In genomic region chr5:131419877-131420276, GRCh38 we compare ENCODE assay signal across 18 cellular contexts.
A peak's percentile ranks its signal among the peaks of the same experiment; 100 is the strongest.
DNase-seq lines count a peak whose midpoint lies in the region; ATAC-seq, FAIRE-seq and TF ChIP-seq lines count a peak whose summit lies in the region.
"Had no signal": no experiment of that assay in that cellular context is flagged by ENCODE, and none has a peak within 500 bp of the region (broad histone marks: within the 10 kb centered on the region; RNA-seq: fewer than 3 reads in every experiment).

No MANE protein-coding gene starts in this region.

- no peaks in the 10 kb centered on the region for H3K9me3 Mint-ChIP-seq in T-helper 2 cell treated with Interferon-gamma antibody and Interleukin-4, amounts not matched to agents 5 μg/mL and 100 μg/mL, for 36 hours
- H3K9me3 Mint-ChIP-seq in CD8-positive, alpha-beta T cell = no peaks in the 10 kb centered on the region
- H3K9me3 Mint-ChIP-seq in activated T-helper 2 cell treated with anti-CD3 and anti-CD28 coated beads, Interferon-gamma antibody, Interleukin-2, Interleukin-4, amounts not matched to agents 10 μg/mL and 5 μg/mL and 100 μg/mL, durations not matched to agents 14 hours and 24 hours and 36 hours = no peaks in the 10 kb centered on the region
- no peaks in the 10 kb centered on the region for H3K9me3 Mint-ChIP-seq in naive thymus-derived CD4-positive, alpha-beta T cell

- no peak overlapping the region for H3K9ac ChIP-seq in HepG2 (ENCODE audit: insufficient read depth, low read depth, low read length)

- H3K27me3 Mint-ChIP-seq in T-helper 2 cell treated with Interferon-gamma antibody and Interleukin-4, amounts not matched to agents 5 μg/mL and 100 μg/mL, for 36 hours (ENCODE audit: low read depth) = no peaks in the 10 kb centered on the region
- no peaks in the 10 kb centered on the region for H3K27me3 Mint-ChIP-seq in CD8-positive, alpha-beta T cell (ENCODE audit: low read depth)
- no peaks in the 10 kb centered on the region for H3K27me3 Mint-ChIP-seq in activated T-helper 2 cell treated with anti-CD3 and anti-CD28 coated beads, Interferon-gamma antibody, Interleukin-2, Interleukin-4, amounts not matched to agents 10 μg/mL and 5 μg/mL and 100 μg/mL, durations not matched to agents 14 hours and 24 hours and 36 hours (ENCODE audit: low read depth)
- H3K27me3 Mint-ChIP-seq in naive thymus-derived CD4-positive, alpha-beta T cell = no peaks in the 10 kb centered on the region

- H3K27me3 ChIP-seq in CD8-positive, alpha-beta T cell (ENCODE audit: insufficient read depth, low read length) = no peaks in the 10 kb centered on the region
- H3K27me3 ChIP-seq in naive thymus-derived CD4-positive, alpha-beta T cell (ENCODE audit: control insufficient read depth in 2 of 2, insufficient read depth in 2 of 2, low read length in 2 of 2) = no peaks in the 10 kb centered on the region
- no peaks in the 10 kb centered on the region for H3K27me3 ChIP-seq in HepG2 (ENCODE audit: control insufficient read depth in 1 of 2, insufficient read depth in 2 of 2, low read length in 2 of 2)
- H3K27me3 ChIP-seq: ascending aorta, stomach had no signal

- no peak overlapping the region for H3K27ac ChIP-seq in CD8-positive, alpha-beta T cell (ENCODE audit: low read depth, low read length)
- no peak overlapping the region for H3K27ac ChIP-seq in naive thymus-derived CD4-positive, alpha-beta T cell (ENCODE audit: low read depth, low read length)
- no peak overlapping the region for H3K27ac ChIP-seq in HepG2 (ENCODE audit: extremely low read length, insufficient read depth, low read length)
- H3K27ac ChIP-seq: 22Rv1, ascending aorta, prostate gland, stomach had no signal

- no peak for TF ChIP-seq POLR2A in HepG2 (IDR thresholded peaks at IDR 0.05; ENCODE audit: insufficient read depth in 1 of 2, low read depth in 2 of 2, low read length in 2 of 2)

- H2AFZ ChIP-seq in HepG2 (ENCODE audit: low read length) = no peak overlapping the region

- no peaks in the 10 kb centered on the region for H3K9me3 ChIP-seq in CD8-positive, alpha-beta T cell (ENCODE audit: low read length)
- no peaks in the 10 kb centered on the region for H3K9me3 ChIP-seq in naive thymus-derived CD4-positive, alpha-beta T cell (ENCODE audit: control insufficient read depth in 2 of 3, low read length in 3 of 3)
- no peaks in the 10 kb centered on the region for H3K9me3 ChIP-seq in HepG2 (ENCODE audit: low read length)
- H3K9me3 ChIP-seq: ascending aorta, prostate gland, stomach had no signal

- CTCF ChIA-PET in CD8-positive, alpha-beta T cell (lab: Charles Lee) = interaction anchor here (0.8 kb wide), 1 partner anchor 548 kb away, joined by 4 read pairs; no protein-coding TSS in a partner anchor
- CTCF ChIA-PET in naive thymus-derived CD4-positive, alpha-beta T cell (lab: Charles Lee) = interaction anchor here (1.5 kb wide), 1 partner anchor 23 kb away, joined by 5 read pairs; no protein-coding TSS in a partner anchor
- CTCF ChIA-PET in HepG2 (lab: Yijun Ruan, JAX; ENCODE audit: low intra/inter-chr PET ratio, low total read pairs) = no interaction called here

- no peak overlapping the region for H3K4me2 ChIP-seq in HepG2 (ENCODE audit: low read depth, low read length)

- TF ChIP-seq RAD21 in HepG2 (CRISPR knock-in tag; IDR thresholded peaks at IDR 0.05) = no peak

- POLR2A ChIA-PET in CD8-positive, alpha-beta T cell (lab: Charles Lee) = interaction anchor here (0.7 kb wide), 1 partner anchor 105 kb away, joined by 3 read pairs; no protein-coding TSS in a partner anchor
- POLR2A ChIA-PET in naive thymus-derived CD4-positive, alpha-beta T cell (lab: Charles Lee) = interaction anchor here (0.9 to 1.1 kb wide), 2 partner anchors 11 to 257 kb away, joined by 3 to 4 read pairs; no protein-coding TSS in a partner anchor
- POLR2A ChIA-PET in HepG2 (lab: Yijun Ruan, JAX) = no interaction called here

- no peak overlapping the region for H3K4me3 Mint-ChIP-seq in T-helper 2 cell treated with Interferon-gamma antibody and Interleukin-4, amounts not matched to agents 5 μg/mL and 100 μg/mL, for 36 hours
- H3K4me3 Mint-ChIP-seq in CD8-positive, alpha-beta T cell = no peak overlapping the region
- no peak overlapping the region for H3K4me3 Mint-ChIP-seq in activated T-helper 2 cell treated with anti-CD3 and anti-CD28 coated beads, Interferon-gamma antibody, Interleukin-2, Interleukin-4, amounts not matched to agents 10 μg/mL and 5 μg/mL and 100 μg/mL, durations not matched to agents 14 hours and 24 hours and 36 hours (ENCODE audit: low read depth)
- no peak overlapping the region for H3K4me3 Mint-ChIP-seq in naive thymus-derived CD4-positive, alpha-beta T cell

- DNase-seq in T-helper 2 cell treated with Interferon-gamma antibody and Interleukin-4, amounts not matched to agents 5 μg/mL and 100 μg/mL, for 36 hours (ENCODE audit: low spot score) = no peak
- no peak for DNase-seq in T-helper 2 cell
- DNase-seq in CD8-positive, alpha-beta T cell = no peak
- DNase-seq in activated T-helper 2 cell treated with anti-CD3 and anti-CD28 coated beads, Interferon-gamma antibody, Interleukin-2, Interleukin-4, amounts not matched to agents 10 μg/mL and 5 μg/mL and 100 μg/mL, durations not matched to agents 14 hours and 24 hours and 36 hours (ENCODE audit: low spot score) = no peak
- no peak for DNase-seq in naive thymus-derived CD4-positive, alpha-beta T cell
- DNase-seq in stimulated activated CD4-positive, alpha-beta T cell treated with anti-CD3 and anti-CD28 coated beads, Interleukin-1b, Interleukin-23, amount 100 ng/mL, for 48 hours = no peak
- DNase-seq in HepG2 (ENCODE audit: low spot score) = no peak
- no peak for DNase-seq in NCI-H187 (lab: John Stamatoyannopoulos, UW)
- DNase-seq: activated effector memory CD4-positive, alpha-beta T cell treated with anti-CD3 and anti-CD28 coated beads, Interleukin-2, amount 50 U/mL, for 16 hours; effector CD8-positive, alpha-beta T cell; EL; kidney glomerular epithelial cell; NCI-H510A treated with DMSO at 0.1 percent for 48 hours; stomach; trophoblast cell had no signal

- no peak for TF ChIP-seq EP300 in HepG2 (IDR thresholded peaks at IDR 0.05; ENCODE audit: low read depth in 2 of 2, low read length in 2 of 2)
- no peak for TF ChIP-seq EP300 in HepG2 (CRISPR knock-in tag; IDR thresholded peaks at IDR 0.05; ENCODE audit: borderline replicate concordance)

- 95% methylated on average over 4 of the region's 4 CpGs for WGBS in HepG2 (ENCODE audit: low lambda C conversion rate)

- H3K36me3 Mint-ChIP-seq in T-helper 2 cell treated with Interferon-gamma antibody and Interleukin-4, amounts not matched to agents 5 μg/mL and 100 μg/mL, for 36 hours (ENCODE audit: low read depth) = peaks cover 24% of the 10 kb centered on the region
- peaks cover 42% of the 10 kb centered on the region for H3K36me3 Mint-ChIP-seq in CD8-positive, alpha-beta T cell
- H3K36me3 Mint-ChIP-seq in activated T-helper 2 cell treated with anti-CD3 and anti-CD28 coated beads, Interferon-gamma antibody, Interleukin-2, Interleukin-4, amounts not matched to agents 10 μg/mL and 5 μg/mL and 100 μg/mL, durations not matched to agents 14 hours and 24 hours and 36 hours (ENCODE audit: low read depth) = peaks cover 42% of the 10 kb centered on the region
- H3K36me3 Mint-ChIP-seq in naive thymus-derived CD4-positive, alpha-beta T cell = peaks cover 0 to 30% (median 13%) of the 10 kb centered on the region in 5 donors

- H3K79me2 ChIP-seq in HepG2 (ENCODE audit: insufficient read depth, low read length) = no peaks in the 10 kb centered on the region

- H3K4me1 Mint-ChIP-seq in T-helper 2 cell treated with Interferon-gamma antibody and Interleukin-4, amounts not matched to agents 5 μg/mL and 100 μg/mL, for 36 hours (ENCODE audit: low read depth) = peaks cover 23% of the 10 kb centered on the region
- peaks cover 32% of the 10 kb centered on the region for H3K4me1 Mint-ChIP-seq in CD8-positive, alpha-beta T cell (ENCODE audit: low read depth)
- H3K4me1 Mint-ChIP-seq in activated T-helper 2 cell treated with anti-CD3 and anti-CD28 coated beads, Interferon-gamma antibody, Interleukin-2, Interleukin-4, amounts not matched to agents 10 μg/mL and 5 μg/mL and 100 μg/mL, durations not matched to agents 14 hours and 24 hours and 36 hours (ENCODE audit: low read depth) = peaks cover 19% of the 10 kb centered on the region
- peaks cover 13 to 35% (median 28%) of the 10 kb centered on the region in 7 donors for H3K4me1 Mint-ChIP-seq in naive thymus-derived CD4-positive, alpha-beta T cell

- no peak overlapping the region for H3K4me3 ChIP-seq in CD8-positive, alpha-beta T cell (ENCODE audit: low read depth, low read length)
- H3K4me3 ChIP-seq in naive thymus-derived CD4-positive, alpha-beta T cell (ENCODE audit: low read length) = no peak overlapping the region
- H3K4me3 ChIP-seq in HepG2 (replicated peaks in 1 of 3; ENCODE audit: insufficient read depth in 1 of 3, low read depth in 2 of 3, low read length in 3 of 3) = no peak overlapping the region
- H3K4me3 ChIP-seq: ascending aorta, prostate gland, stomach had no signal

- BruUV-seq in HepG2 (replicated peaks; lab: Mats Ljungman, UMichigan) = no TSS peak

- ATAC-seq in CD8-positive, alpha-beta T cell = no peak
- no peak for ATAC-seq in naive thymus-derived CD4-positive, alpha-beta T cell
- no peak for ATAC-seq in HepG2

- H3K27ac Mint-ChIP-seq in T-helper 2 cell treated with Interferon-gamma antibody and Interleukin-4, amounts not matched to agents 5 μg/mL and 100 μg/mL, for 36 hours = peak overlapping the region; percentile 38
- peak overlapping the region; percentile 81 for H3K27ac Mint-ChIP-seq in CD8-positive, alpha-beta T cell
- H3K27ac Mint-ChIP-seq in activated T-helper 2 cell treated with anti-CD3 and anti-CD28 coated beads, Interferon-gamma antibody, Interleukin-2, Interleukin-4, amounts not matched to agents 10 μg/mL and 5 μg/mL and 100 μg/mL, durations not matched to agents 14 hours and 24 hours and 36 hours = peak overlapping the region; percentile 42
- H3K27ac Mint-ChIP-seq in naive thymus-derived CD4-positive, alpha-beta T cell = peak overlapping the region in 8 of 9 donors; percentile 10 to 83 (median 60)

- in situ Hi-C loops in HepG2 (cut with HindIII; ENCODE audit: extremely low pct_ligation_motif_present, low pct_unique_long_range_greater_than_20kb) = no loop called here

- FAIRE-seq in HepG2 (lab: Jason Lieb, UNC) = no peak

- H4K20me1 ChIP-seq in HepG2 (ENCODE audit: insufficient read depth, low read length) = no peaks in the 10 kb centered on the region

- intact Hi-C loops in CD8-positive, alpha-beta T cell (cut with DNase I, micrococcal nuclease) = loop anchor here in 1 of 2 experiments (5.0 to 10.0 kb wide), 2 partner anchors 208 to 1645 kb away; no protein-coding TSS in a partner anchor
- intact Hi-C loops in activated T-helper 2 cell treated with anti-CD3 and anti-CD28 coated beads, Interferon-gamma antibody, Interleukin-2, Interleukin-4, amounts not matched to agents 10 μg/mL and 5 μg/mL and 100 μg/mL, durations not matched to agents 14 hours and 24 hours and 36 hours (cut with micrococcal nuclease) = loop anchor here (5.0 to 10.0 kb wide), 2 partner anchors 355 to 548 kb away; no protein-coding TSS in a partner anchor
- intact Hi-C loops in naive thymus-derived CD4-positive, alpha-beta T cell (cut with micrococcal nuclease) = loop anchor here in 1 of 2 donors (5.0 kb wide), 4 partner anchors 38 to 1313 kb away; partner anchors contain the start of genes FNIP1 and IL3
- intact Hi-C loops in HepG2 (cut with micrococcal nuclease; ENCODE audit: unreplicated experiment) = no loop called here

- peaks cover 8% of the 10 kb centered on the region for H3K36me3 ChIP-seq in CD8-positive, alpha-beta T cell (ENCODE audit: insufficient read depth, low read length)
- peaks cover 0 to 30% (median 5%) of the 10 kb centered on the region in 3 experiments for H3K36me3 ChIP-seq in naive thymus-derived CD4-positive, alpha-beta T cell (ENCODE audit: control insufficient read depth in 2 of 3, insufficient read depth in 3 of 3, low read length in 3 of 3)
- H3K36me3 ChIP-seq in HepG2 (replicated peaks in 1 of 2; ENCODE audit: control insufficient read depth in 1 of 2, insufficient read depth in 2 of 2, low read length in 2 of 2) = peaks cover 4 to 16% of the 10 kb centered on the region in 2 experiments; a peak in 2 of 5 replicates
- H3K36me3 ChIP-seq: prostate gland had no signal

- TF ChIP-seq CTCF in CD8-positive, alpha-beta T cell (IDR thresholded peaks at IDR 0.05) = no peak
- TF ChIP-seq CTCF in HepG2 (CRISPR knock-in tag; IDR thresholded peaks at IDR 0.05) = no peak

- peaks cover 11% of the 10 kb centered on the region for H3K4me1 ChIP-seq in CD8-positive, alpha-beta T cell (ENCODE audit: insufficient read depth, low read length)
- H3K4me1 ChIP-seq in naive thymus-derived CD4-positive, alpha-beta T cell (ENCODE audit: control insufficient read depth in 2 of 2, insufficient read depth in 2 of 2, low read length in 2 of 2) = no peaks in the 10 kb centered on the region
- no peaks in the 10 kb centered on the region for H3K4me1 ChIP-seq in HepG2 (ENCODE audit: insufficient read depth, low read length)
- H3K4me1 ChIP-seq: prostate gland had no signal
